ENCODE assay signal across 8 cellular contexts in genomic region chr14:104826197-104826857, GRCh38. TPM values are rescaled to one million over a fixed set of nuclear protein-coding genes. Genes with fewer than 3 reads are reported as not detected.
DNase-seq lines count a peak whose midpoint lies in the region; FAIRE-seq and TF ChIP-seq lines count a peak whose summit lies in the region.

No MANE protein-coding gene starts in this region.

- no peaks in the 10 kb centered on the region for H4K20me1 ChIP-seq in OCI-LY3 (ENCODE audit: insufficient read depth, low read length)

- H3K4me1 ChIP-seq in OCI-LY3 (ENCODE audit: low read length), result no peaks in the 10 kb centered on the region
- H3K4me1 ChIP-seq in mucosa of rectum (ENCODE audit: control insufficient read depth in 2 of 2, insufficient read depth in 2 of 2, low read length in 2 of 2), result peaks cover 13 to 20% of the 10 kb centered on the region in 2 donors

- H3K79me2 ChIP-seq in OCI-LY3 (ENCODE audit: low read length), result no peaks in the 10 kb centered on the region

- H3K4me2 ChIP-seq in OCI-LY3 (ENCODE audit: low read length), result peak overlapping the region; percentile 58

- H3K9ac ChIP-seq in OCI-LY3 (ENCODE audit: low read length) (no peak overlapping the region), mucosa of rectum (ENCODE audit: low read depth in 1 of 2, low read length in 2 of 2) (peak overlapping the region; percentile 47 to 67)

- no peak for TF ChIP-seq POLR2A in erythroblast (IDR thresholded peaks at IDR 0.05; ENCODE audit: low read length)

- no peaks in the 10 kb centered on the region for H3K27me3 ChIP-seq in OCI-LY3 (ENCODE audit: low read depth, low read length)
- peaks cover 0 to 8% of the 10 kb centered on the region in 2 donors for H3K27me3 ChIP-seq in mucosa of rectum (ENCODE audit: control insufficient read depth in 2 of 2, insufficient read depth in 2 of 2, low read length in 2 of 2)

- H3K9me3 ChIP-seq in OCI-LY3 (ENCODE audit: insufficient read depth, low read length), result no peaks in the 10 kb centered on the region
- H3K9me3 ChIP-seq in mucosa of rectum (ENCODE audit: control insufficient read depth in 2 of 2, low read length in 2 of 2), result no peaks in the 10 kb centered on the region

- H3K27ac ChIP-seq in OCI-LY3 (ENCODE audit: low read length) (no peak overlapping the region), mucosa of rectum (ENCODE audit: low read depth in 2 of 2, low read length in 2 of 2) (peak overlapping the region in 1 of 2 donors; percentile 23)

- no peak overlapping the region for H2AFZ ChIP-seq in OCI-LY3 (ENCODE audit: low read depth, low read length)

- no peak for FAIRE-seq in GM19239 (lab: Jason Lieb, UNC)

- TF ChIP-seq CTCF in OCI-LY3 (IDR thresholded peaks at IDR 0.05; ENCODE audit: low read depth, low read length), result peak; percentile 42

- DNase-seq in AG20443 (ENCODE audit: low spot score) (peak; percentile 94), GM19239 (ENCODE audit: insufficient read length, low spot score) (peak; percentile 93), HT1080 (ENCODE audit: low read depth) (peak; percentile 52), activated T-cell treated with anti-CD3 and anti-CD28 coated beads for 1 hour (ENCODE audit: low read depth) (peak; percentile 98), erythroblast (lab: John Stamatoyannopoulos, UW) (peak; percentile 86 to 94)
- peak; percentile 79 to 95 for DNase-seq in stimulated activated CD8-positive, alpha-beta memory T cell treated with anti-CD3 and anti-CD28 coated beads, Interleukin-4, amount 100 ng/mL, for 4 hours (ENCODE audit: low read depth in 2 of 2, low spot score in 1 of 2)

- H3K36me3 ChIP-seq in OCI-LY3 (replicated peaks; ENCODE audit: low read depth, low read length) (no peaks in the 10 kb centered on the region), mucosa of rectum (ENCODE audit: control insufficient read depth in 2 of 2, insufficient read depth in 2 of 2, low read length in 2 of 2) (no peaks in the 10 kb centered on the region)

- H3K4me3 ChIP-seq in OCI-LY3 (ENCODE audit: low read length) (peak overlapping the region; percentile 68), mucosa of rectum (ENCODE audit: low read length in 2 of 2) (peak overlapping the region; percentile 71 to 73)

RNA-seq across cellular contexts. Expression of gene ZBTB42, which starts 25.4 kb away (rescaled TPM):
- total RNA-seq in HT1080 (2014; rRNA removed; shearing (Covaris generic)), result 4.6 and 5.5 TPM in 2 replicates
- 2.0 and 2.7 TPM in 2 replicates for polyA plus RNA-seq in HT1080 (2015; cell fraction: cytosol; rRNA removed)
- 1.7 and 2.1 TPM in 2 replicates for polyA plus RNA-seq in HT1080 (2015; cell fraction: nucleus; rRNA removed)

RNA-seq across cellular contexts. Expression of gene AKT1, which starts 30.8 kb away (rescaled TPM):
- 147 and 173 TPM in 2 replicates for total RNA-seq in HT1080 (2014; rRNA removed; shearing (Covaris generic))
- polyA plus RNA-seq in HT1080 (2015; cell fraction: cytosol; rRNA removed), result 120 and 132 TPM in 2 replicates
- 125 and 136 TPM in 2 replicates for polyA plus RNA-seq in HT1080 (2015; cell fraction: nucleus; rRNA removed)

RNA-seq across cellular contexts. Expression of gene CEP170B, which starts 38.7 kb away (rescaled TPM):
- 17.9 and 21.3 TPM in 2 replicates for total RNA-seq in HT1080 (2014; rRNA removed; shearing (Covaris generic))
- 11.2 and 12.3 TPM in 2 replicates for polyA plus RNA-seq in HT1080 (2015; cell fraction: cytosol; rRNA removed)
- polyA plus RNA-seq in HT1080 (2015; cell fraction: nucleus; rRNA removed), result 33.2 and 37.0 TPM in 2 replicates
